In the genomic region with DNA sequence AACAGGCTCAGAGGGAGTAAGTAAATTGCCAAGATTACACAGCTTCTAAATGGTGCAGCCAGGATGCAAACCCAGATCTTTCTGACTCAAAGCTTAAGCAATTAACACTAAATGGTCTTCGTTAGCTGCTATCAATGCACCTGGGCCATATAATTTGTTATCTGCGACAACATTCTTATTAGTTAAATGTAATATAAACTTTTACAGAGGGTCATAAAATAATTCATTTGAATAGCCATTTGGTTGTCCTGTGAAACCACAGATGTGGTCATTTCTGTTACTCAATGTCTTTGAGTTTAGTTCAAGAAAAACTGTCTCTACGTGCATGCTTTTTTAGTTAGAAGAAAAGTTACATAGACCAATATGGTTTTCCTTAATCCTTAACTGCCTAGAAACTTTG, we compare ENCODE assay signal across 28 cellular contexts.
"Had no signal": no experiment of that assay in that cellular context is flagged by ENCODE, and none has a peak within 500 bp of the region (broad histone marks: within the 10 kb centered on the region; RNA-seq: fewer than 3 reads in every experiment).

No MANE protein-coding gene starts in this region.

- ATAC-seq: body of pancreas, heart left ventricle, pancreas, WTC11 had no signal

- H3K4me1 Mint-ChIP-seq: activated CD4-positive, alpha-beta memory T cell treated with anti-CD3 and anti-CD28 coated beads, Interleukin-2, amount 10 ng/mL, durations not matched to agents 7 days and 5 days; activated CD4-positive, alpha-beta T cell treated with anti-CD3 and anti-CD28 coated beads, Interleukin-2, amount 10 ng/mL, durations not matched to agents 7 days and 5 days; activated naive CD4-positive, alpha-beta T cell treated with anti-CD3 and anti-CD28 coated beads, Interleukin-2, amount 10 ng/mL, durations not matched to agents 7 days and 5 days; immature natural killer cell; mesothelial cell of epicardium; naive B cell had no signal

- H3K9me3 Mint-ChIP-seq: activated CD4-positive, alpha-beta memory T cell treated with anti-CD3 and anti-CD28 coated beads, Interleukin-2, amount 10 ng/mL, durations not matched to agents 7 days and 5 days; activated CD4-positive, alpha-beta T cell treated with anti-CD3 and anti-CD28 coated beads, Interleukin-2, amount 10 ng/mL, durations not matched to agents 7 days and 5 days; activated naive CD4-positive, alpha-beta T cell treated with anti-CD3 and anti-CD28 coated beads, Interleukin-2, amount 10 ng/mL, durations not matched to agents 7 days and 5 days; activated T-cell treated with anti-CD3 and anti-CD28 coated beads, Interleukin-2, amount 50 U/mL, for 24 hours; mesothelial cell of epicardium; naive B cell; WTC11 had no signal

- H3K9me3 ChIP-seq: body of pancreas, heart left ventricle, pancreas, prostate gland, sigmoid colon, spleen, suprapubic skin, tibial nerve had no signal

- H3K4me1 ChIP-seq: body of pancreas, heart left ventricle, pancreas, prostate gland, sigmoid colon, spleen, suprapubic skin, tibial nerve had no signal

- H3K4me3 ChIP-seq: body of pancreas, heart left ventricle, pancreas, prostate gland, sigmoid colon, spleen, suprapubic skin, tibial nerve had no signal

- H3K27ac Mint-ChIP-seq: activated CD4-positive, alpha-beta memory T cell treated with anti-CD3 and anti-CD28 coated beads, Interleukin-2, amount 10 ng/mL, durations not matched to agents 7 days and 5 days; activated CD4-positive, alpha-beta T cell treated with anti-CD3 and anti-CD28 coated beads, Interleukin-2, amount 10 ng/mL, durations not matched to agents 7 days and 5 days; activated naive CD4-positive, alpha-beta T cell treated with anti-CD3 and anti-CD28 coated beads, Interleukin-2, amount 10 ng/mL, durations not matched to agents 7 days and 5 days; activated T-cell treated with anti-CD3 and anti-CD28 coated beads, Interleukin-2, amount 50 U/mL, for 24 hours; immature natural killer cell; mesothelial cell of epicardium; naive B cell; WTC11 had no signal

- H3K36me3 Mint-ChIP-seq: activated naive CD4-positive, alpha-beta T cell treated with anti-CD3 and anti-CD28 coated beads, Interleukin-2, amount 10 ng/mL, durations not matched to agents 7 days and 5 days; immature natural killer cell; mesothelial cell of epicardium; naive B cell; WTC11 had no signal

- H3K36me3 ChIP-seq: heart left ventricle, pancreas, prostate gland, sigmoid colon, spleen, suprapubic skin, tibial nerve had no signal

- H3K4me3 Mint-ChIP-seq: activated CD4-positive, alpha-beta memory T cell treated with anti-CD3 and anti-CD28 coated beads, Interleukin-2, amount 10 ng/mL, durations not matched to agents 7 days and 5 days; activated CD4-positive, alpha-beta T cell treated with anti-CD3 and anti-CD28 coated beads, Interleukin-2, amount 10 ng/mL, durations not matched to agents 7 days and 5 days; activated naive CD4-positive, alpha-beta T cell treated with anti-CD3 and anti-CD28 coated beads, Interleukin-2, amount 10 ng/mL, durations not matched to agents 7 days and 5 days; activated T-cell treated with anti-CD3 and anti-CD28 coated beads, Interleukin-2, amount 50 U/mL, for 24 hours; immature natural killer cell; mesothelial cell of epicardium; naive B cell; WTC11 had no signal

- H3K27me3 ChIP-seq: body of pancreas, pancreas, sigmoid colon, spleen, suprapubic skin, tibial nerve had no signal

- DNase-seq: activated CD4-positive, alpha-beta memory T cell treated with anti-CD3 and anti-CD28 coated beads, Interleukin-2, amount 10 ng/mL, durations not matched to agents 7 days and 5 days; activated CD4-positive, alpha-beta T cell treated with anti-CD3 and anti-CD28 coated beads for 1 hour; activated CD4-positive, alpha-beta T cell treated with anti-CD3 and anti-CD28 coated beads, Interleukin-2, amount 10 ng/mL, durations not matched to agents 7 days and 5 days; activated CD8-positive, alpha-beta memory T cell treated with anti-CD3 and anti-CD28 coated beads, Interleukin-2, amount 50 U/mL, for 48 hours; activated gamma-delta T cell; activated naive CD4-positive, alpha-beta T cell treated with anti-CD3 and anti-CD28 coated beads, Interleukin-2, amount 10 ng/mL, durations not matched to agents 7 days and 5 days; activated T-cell treated with anti-CD3 and anti-CD28 coated beads, Interleukin-2, amount 50 U/mL, for 24 hours; amygdala; body of pancreas; dermis blood vessel endothelial cell; effector CD4-positive, alpha-beta T cell; foreskin fibroblast; heart left ventricle; hypothalamus; immature natural killer cell; kidney; naive B cell; pancreas; retina; sigmoid colon; spleen; stimulated activated naive CD4-positive, alpha-beta T cell had no signal

- H3K27ac ChIP-seq: body of pancreas, epithelial cell of prostate, heart left ventricle, pancreas, prostate gland, sigmoid colon, spleen, suprapubic skin, tibial nerve had no signal
